In genomic region chr2:235493402-235493774, GRCh38 we compare ENCODE assay signal across 8 cellular contexts. TPM values are rescaled to one million over a fixed set of nuclear protein-coding genes. Genes with fewer than 3 reads are reported as not detected.
DNase-seq lines count a peak whose midpoint lies in the region; ATAC-seq, FAIRE-seq and TF ChIP-seq lines count a peak whose summit lies in the region.

No MANE protein-coding gene starts in this region.

- no peaks in the 10 kb centered on the region for H3K9me3 ChIP-seq in A549
- peaks cover 0 to 2% of the 10 kb centered on the region in 2 donors for H3K9me3 ChIP-seq in lung (ENCODE audit: control insufficient read depth in 2 of 2, insufficient read depth in 1 of 2, low read length in 1 of 2)
- no peaks in the 10 kb centered on the region for H3K9me3 ChIP-seq in transverse colon

- no peak for FAIRE-seq in A549 (lab: Jason Lieb, UNC)

- H3K27me3 ChIP-seq in lung (ENCODE audit: control insufficient read depth, insufficient read depth), result no peaks in the 10 kb centered on the region
- H3K27me3 ChIP-seq in transverse colon, result no peaks in the 10 kb centered on the region

- no peaks in the 10 kb centered on the region for H3K36me3 ChIP-seq in lung (ENCODE audit: control insufficient read depth in 2 of 2, insufficient read depth in 2 of 2, low read length in 2 of 2)
- no peaks in the 10 kb centered on the region for H3K36me3 ChIP-seq in transverse colon

- no peak overlapping the region for H3K27ac Mint-ChIP-seq in central memory CD8-positive, alpha-beta T cell (ENCODE audit: low read depth)

- peak overlapping the region; percentile 89 for H3K4me3 Mint-ChIP-seq in central memory CD8-positive, alpha-beta T cell

- H3K4me1 ChIP-seq in A549 (peaks cover 29% of the 10 kb centered on the region), lung (ENCODE audit: control insufficient read depth in 2 of 2, insufficient read depth in 2 of 2, low read length in 2 of 2) (peaks cover 11 to 16% of the 10 kb centered on the region in 2 donors), transverse colon (peaks cover 5 to 33% (median 28%) of the 10 kb centered on the region in 4 donors)

- CTCF ChIA-PET in A549 (lab: Yijun Ruan, JAX), result interaction anchor here (1.0 to 1.4 kb wide), 3 partner anchors 9 to 59 kb away, joined by 3 to 5 read pairs (median 3); no protein-coding TSS in a partner anchor

- H3K9me3 Mint-ChIP-seq in central memory CD8-positive, alpha-beta T cell, result no peaks in the 10 kb centered on the region

- POLR2A ChIA-PET in A549 (lab: Yijun Ruan, JAX), result no interaction called here

- 35% methylated on average over 18 of the region's 33 CpGs for WGBS in A549 (ENCODE audit: missing lambda C conversion rate)
- WGBS in lung, 2 donors, result 4 to 5% methylated on average over 23 to 33 of the region's 33 CpGs
- 12% methylated on average over 29 of the region's 33 CpGs; no CpG with 5 or more reads in 1 of the 2 donors for WGBS in transverse colon (ENCODE audit: low coverage in 1 of 2), 2 donors

- H3K27ac ChIP-seq in A549 (peak overlapping the region; percentile 98 to 99), lung (ENCODE audit: low read depth in 1 of 2, low read length in 1 of 2) (peak overlapping the region; percentile 65 to 81), transverse colon (peak overlapping the region; percentile 84 to 90 (median 89))

- TF ChIP-seq POLR2A in A549 (IDR thresholded peaks at IDR 0.05; ENCODE audit: low read length), result 0 out of 2 replicates have a peak, but pooled peaks have one; percentile 2
- TF ChIP-seq POLR2A in transverse colon (IDR thresholded peaks at IDR 0.05), result no peak

- peak overlapping the region; percentile 86 for H3K4me2 ChIP-seq in A549

- no peak for TF ChIP-seq RAD21 in A549 (conservative IDR thresholded peaks at IDR 0.05 in 1 of 2, IDR thresholded peaks at IDR 0.05 in 1 of 2)

- no peak; the same call in 2 of the 3 replicates for TF ChIP-seq CTCF in A549 (IDR thresholded peaks at IDR 0.05)
- no peak for TF ChIP-seq CTCF in HFF-Myc (IDR thresholded peaks at IDR 0.05; ENCODE audit: low read depth, low read length, missing control alignments)
- TF ChIP-seq CTCF in lung (IDR thresholded peaks at IDR 0.05; ENCODE audit: control extremely low read depth, extremely low read depth), result no peak
- TF ChIP-seq CTCF in transverse colon (IDR thresholded peaks at IDR 0.05), result no peak

- peak overlapping the region; percentile 93 for H3K4me3 ChIP-seq in A549
- peak overlapping the region; percentile 47 for H3K4me3 ChIP-seq in HFF-Myc (replicated peaks; ENCODE audit: low read depth, low read length)
- H3K4me3 ChIP-seq in lung, result peak overlapping the region; percentile 54
- peak overlapping the region; percentile 54 to 81 (median 68) for H3K4me3 ChIP-seq in transverse colon

- DNase-seq in A549 (ENCODE audit: low read depth in 1 of 2, low spot score in 1 of 2) (peak in 1 of 2 experiments; percentile 43), HFF-Myc (ENCODE audit: extremely low read depth, low read depth) (no peak), lung (ENCODE audit: low spot score) (no peak), transverse colon (no peak), OCI-M1 (lab: John Stamatoyannopoulos, UW) (no peak), NCI-H2171 (lab: John Stamatoyannopoulos, UW) (no peak)
- no peak for DNase-seq in central memory CD8-positive, alpha-beta T cell (ENCODE audit: low spot score in 2 of 2)

- H3K4me1 Mint-ChIP-seq in central memory CD8-positive, alpha-beta T cell, result peaks cover 22% of the 10 kb centered on the region

- intact Hi-C loops in transverse colon (cut with DNase I; ENCODE audit: low total_unique reads), result no loop called here

- ATAC-seq in A549 (peak; percentile 44 to 50), lung (ENCODE audit: insufficient read depth, low FRiP score) (peak; percentile 5), GM18520 (IDR thresholded peaks at IDR 0.05; ENCODE audit: unreplicated experiment) (no peak)
- no peak for ATAC-seq in central memory CD8-positive, alpha-beta T cell (replicated peaks; ENCODE audit: extremely low read depth, poor library complexity, severe bottlenecking)

- H3K27me3 Mint-ChIP-seq in central memory CD8-positive, alpha-beta T cell, result peaks cover 34% of the 10 kb centered on the region

- H3K36me3 Mint-ChIP-seq in central memory CD8-positive, alpha-beta T cell (ENCODE audit: insufficient read depth), result peaks cover 5% of the 10 kb centered on the region

- TF ChIP-seq EP300 in A549 (IDR thresholded peaks at IDR 0.05), result no peak
- no peak for TF ChIP-seq EP300 in transverse colon (IDR thresholded peaks at IDR 0.05; ENCODE audit: low read depth)

- in situ Hi-C loops in transverse colon (cut with MboI; ENCODE audit: low pct_ligation_motif_present in 1 of 4, low pct_unique_long_range_greater_than_20kb in 1 of 4, low sequenced_read_pairs in 3 of 4), result loop anchor here in 2 of 4 donors (10.0 to 25.0 kb wide), 2 partner anchors 251 to 356 kb away; no protein-coding TSS in a partner anchor

TF ChIP-seq in A549, 52 proteins besides CTCF, POLR2A, EP300 and RAD21:
- TF ChIP-seq NFE2L2 (conservative IDR thresholded peaks at IDR 0.05; ENCODE audit: low read length), result no peak
- TF ChIP-seq EHMT2 (IDR thresholded peaks at IDR 0.05; ENCODE audit: low read depth), result no peak
- TF ChIP-seq SMC3 (IDR thresholded peaks at IDR 0.05), result no peak
- TF ChIP-seq MAX (IDR thresholded peaks at IDR 0.05), result peak; percentile 38; the same call in 1 of the 2 replicates
- TF ChIP-seq TFCP2L1 (CRISPR knock-in tag; IDR thresholded peaks at IDR 0.05), result no peak
- TF ChIP-seq HDAC2 (IDR thresholded peaks at IDR 0.05), result no peak
- TF ChIP-seq REST (IDR thresholded peaks at IDR 0.05), result no peak
- TF ChIP-seq HOXA7 (CRISPR knock-in tag; IDR thresholded peaks at IDR 0.05), result no peak
- TF ChIP-seq GATA3 (IDR thresholded peaks at IDR 0.05; ENCODE audit: borderline replicate concordance), result no peak
- peak; percentile 43; the same call in 1 of the 2 replicates for TF ChIP-seq PHF8 (IDR thresholded peaks at IDR 0.05; ENCODE audit: borderline replicate concordance, low read depth)
- peak; percentile 47; the same call in 1 of the 2 replicates for TF ChIP-seq E2F6 (IDR thresholded peaks at IDR 0.05; ENCODE audit: borderline replicate concordance, low read depth)
- no peak for TF ChIP-seq RNF2 (IDR thresholded peaks at IDR 0.05; ENCODE audit: borderline replicate concordance, low read depth)
- no peak for TF ChIP-seq MAFK (IDR thresholded peaks at IDR 0.05; ENCODE audit: partially characterized antibody)
- TF ChIP-seq KDM5A (IDR thresholded peaks at IDR 0.05), result no peak

RNA-seq across cellular contexts. Expression of gene AGAP1, which starts 0.5 kb away (rescaled TPM):
- polyA plus RNA-seq in A549 (2011; rRNA removed) (21.9 and 23.9 TPM in 2 replicates), A549 (2017; fragmentation: RNase III; extraction: RNeasy Plus Mini Kit Qiagen cat#74134 plus additional on column Dnase treatment) (19.4 to 20.6 TPM (median 20.2 TPM) in 3 replicates), lung (1 to 10 TPM; 6.6 to 9.1 TPM)
- 25.5 and 30.7 TPM in 2 replicates for polyA plus RNA-seq in A549 (2012; cell fraction: cytosol; rRNA removed)
- polyA plus RNA-seq in A549 (2012; cell fraction: nucleus; rRNA removed), result 19.2 and 25.0 TPM in 2 replicates
- polyA minus RNA-seq in A549 (2011; rRNA and poly(A)+ RNA removed), result 52.7 and 67.8 TPM in 2 replicates
- total RNA-seq in lung (10 to 100 TPM; 31.3 to 39.4 TPM), transverse colon (10 to 100 TPM; 56.1 to 96.9 (median 71.2) TPM)

Comparison
In these comparisons a context has a peak if more than half of its experiments do, and no peak if none do; other contexts are left out.
1. ATAC-seq: peak in A549 (2 of 2) and lung (single experiment); none in central memory CD8-positive, alpha-beta T cell (single experiment) and GM18520 (single experiment).
2. Peak in every context shown above with its lines, with median percentiles within 50 percentile points of each other: H3K27ac ChIP-seq and H3K4me3 ChIP-seq.